Comparison of ENCODE assay signal across 9 cellular contexts in the genomic region with DNA sequence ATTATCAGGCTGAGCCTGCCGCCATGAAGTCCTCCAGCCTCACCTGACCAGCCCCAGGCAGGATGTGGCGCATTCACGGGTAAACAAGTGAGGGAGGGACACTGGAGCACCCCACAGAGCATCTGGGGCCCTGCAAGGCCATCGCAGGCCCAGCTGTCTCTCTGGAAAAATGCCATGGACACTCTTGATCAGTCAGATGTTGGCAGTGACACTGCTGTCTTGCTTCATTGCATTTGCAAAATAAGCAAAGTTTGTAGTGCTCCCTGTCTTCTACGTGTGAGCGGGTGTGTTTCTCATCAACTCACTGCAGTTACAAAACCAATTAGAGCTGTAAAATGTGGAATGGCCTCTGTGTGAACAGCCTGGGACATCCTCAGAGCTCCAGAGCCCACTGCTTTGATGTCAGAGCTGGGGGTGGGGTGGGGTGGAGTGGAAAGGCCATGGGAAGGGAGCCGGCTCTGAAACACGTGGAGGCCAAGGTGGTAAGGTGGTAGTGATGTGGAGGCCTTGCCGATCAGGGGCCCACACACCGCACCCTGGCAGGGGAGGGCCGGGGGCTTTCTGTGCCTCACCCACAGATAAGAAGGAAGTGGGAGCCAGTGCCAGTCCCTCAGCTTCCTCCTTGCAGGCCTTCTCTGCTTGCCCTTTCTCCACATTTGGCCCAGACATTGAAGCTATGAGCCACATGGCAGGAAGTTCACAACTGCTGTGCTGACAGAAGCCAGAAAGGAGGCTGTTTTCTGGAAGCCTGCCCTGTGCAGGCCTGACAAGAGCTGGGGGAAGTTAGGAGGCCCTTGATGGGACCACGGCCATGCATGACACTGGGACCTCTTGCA.
DNase-seq lines count a peak whose midpoint lies in the region; FAIRE-seq and TF ChIP-seq lines count a peak whose summit lies in the region.
"Had no signal": no experiment of that assay in that cellular context is flagged by ENCODE, and none has a peak within 500 bp of the region (broad histone marks: within the 10 kb centered on the region; RNA-seq: fewer than 3 reads in every experiment).

No MANE protein-coding gene starts in this region.

- H3K4me3 Mint-ChIP-seq in dendritic cell treated with granulocyte-macrophage colony-stimulating factor and Interleukin-4, amounts not matched to agents 40 ng/mL and 50 ng/mL, for 4 days: no peak overlapping the region
- H3K4me3 Mint-ChIP-seq: CD4-positive, CD25-positive, alpha-beta regulatory T cell had no signal

- WGBS in prostate gland: 67% methylated on average over 12 of the region's 12 CpGs

- no peaks in the 10 kb centered on the region for H3K36me3 Mint-ChIP-seq in dendritic cell treated with granulocyte-macrophage colony-stimulating factor and Interleukin-4, amounts not matched to agents 40 ng/mL and 50 ng/mL, for 4 days (ENCODE audit: low read depth)

- DNase-seq in AML-193 (lab: John Stamatoyannopoulos, UW) (peak; percentile 89 to 91), NCI-H2029 treated with DMSO at 0.1 percent for 48 hours (lab: John Stamatoyannopoulos, UW) (peak; percentile 30), middle frontal gyrus (ENCODE audit: extremely low spot score, low spot score) (no peak), iPS-NIHi11 (ENCODE audit: low spot score) (no peak), H54 (ENCODE audit: insufficient read length, low spot score) (no peak), prostate gland (ENCODE audit: low spot score) (no peak)
- DNase-seq: CD4-positive, CD25-positive, alpha-beta regulatory T cell had no signal

- no peaks in the 10 kb centered on the region for H3K36me3 ChIP-seq in mucosa of rectum (ENCODE audit: control insufficient read depth in 2 of 2, insufficient read depth in 2 of 2, low read length in 2 of 2)
- no peaks in the 10 kb centered on the region for H3K36me3 ChIP-seq in prostate gland

- peaks cover 93% of the 10 kb centered on the region for H3K4me1 Mint-ChIP-seq in dendritic cell treated with granulocyte-macrophage colony-stimulating factor and Interleukin-4, amounts not matched to agents 40 ng/mL and 50 ng/mL, for 4 days (ENCODE audit: low read depth)
- H3K4me1 Mint-ChIP-seq: CD4-positive, CD25-positive, alpha-beta regulatory T cell had no signal

- no peaks in the 10 kb centered on the region for H3K9me3 Mint-ChIP-seq in dendritic cell treated with granulocyte-macrophage colony-stimulating factor and Interleukin-4, amounts not matched to agents 40 ng/mL and 50 ng/mL, for 4 days

- peak overlapping the region; percentile 60 to 65 for H3K27ac ChIP-seq in mucosa of rectum (ENCODE audit: low read depth in 2 of 2, low read length in 2 of 2)
- H3K27ac ChIP-seq in prostate gland: no peak overlapping the region

- TF ChIP-seq POLR2A in H54 (IDR thresholded peaks at IDR 0.05; ENCODE audit: low read depth, low read length) (no peak), prostate gland (IDR thresholded peaks at IDR 0.05) (no peak)

- no peak for FAIRE-seq in H54 (lab: Jason Lieb, UNC)

- TF ChIP-seq CTCF in prostate gland (IDR thresholded peaks at IDR 0.05): no peak

- no peaks in the 10 kb centered on the region for H3K4me1 ChIP-seq in mucosa of rectum (ENCODE audit: control insufficient read depth in 2 of 2, insufficient read depth in 2 of 2, low read length in 2 of 2)
- H3K4me1 ChIP-seq in prostate gland (replicated peaks): no peaks in the 10 kb centered on the region

- H3K27ac Mint-ChIP-seq in dendritic cell treated with granulocyte-macrophage colony-stimulating factor and Interleukin-4, amounts not matched to agents 40 ng/mL and 50 ng/mL, for 4 days: peak overlapping the region; percentile 90
- H3K27ac Mint-ChIP-seq: CD4-positive, CD25-positive, alpha-beta regulatory T cell had no signal

- intact Hi-C loops in dendritic cell treated with granulocyte-macrophage colony-stimulating factor and Interleukin-4, amounts not matched to agents 40 ng/mL and 50 ng/mL, for 4 days (cut with micrococcal nuclease): loop anchor here (5.0 to 10.0 kb wide), 2 partner anchors 45 to 167 kb away; no protein-coding TSS in a partner anchor
- intact Hi-C loops in prostate gland (cut with DNase I): no loop called here

- H3K4me3 ChIP-seq in mucosa of rectum (ENCODE audit: low read length in 2 of 2) (no peak overlapping the region), prostate gland (no peak overlapping the region)

- H3K27me3 Mint-ChIP-seq in dendritic cell treated with granulocyte-macrophage colony-stimulating factor and Interleukin-4, amounts not matched to agents 40 ng/mL and 50 ng/mL, for 4 days: no peaks in the 10 kb centered on the region

- no peak overlapping the region for H3K9ac ChIP-seq in mucosa of rectum (ENCODE audit: low read depth in 1 of 2, low read length in 2 of 2)

- H3K27me3 ChIP-seq in mucosa of rectum (ENCODE audit: control insufficient read depth in 2 of 2, insufficient read depth in 2 of 2, low read length in 2 of 2) (no peaks in the 10 kb centered on the region), prostate gland (replicated peaks; ENCODE audit: insufficient read depth) (no peaks in the 10 kb centered on the region)

- no peaks in the 10 kb centered on the region for H3K9me3 ChIP-seq in mucosa of rectum (ENCODE audit: control insufficient read depth in 2 of 2, low read length in 2 of 2)
- no peaks in the 10 kb centered on the region for H3K9me3 ChIP-seq in prostate gland

Comparison
In these comparisons a context has a peak if more than half of its experiments do, and no peak if none do; other contexts are left out.
1. DNase-seq: peak in AML-193 (2 of 2) and NCI-H2029 treated with DMSO at 0.1 percent for 48 hours (single experiment); none in middle frontal gyrus (single experiment), iPS-NIHi11 (single experiment), H54 (single experiment) and prostate gland (single experiment).
2. H3K27ac ChIP-seq: peak in mucosa of rectum (2 of 2); none in prostate gland (0 of 2).